Comparison of ENCODE assay signal across 1 cellular context in the genomic region with DNA sequence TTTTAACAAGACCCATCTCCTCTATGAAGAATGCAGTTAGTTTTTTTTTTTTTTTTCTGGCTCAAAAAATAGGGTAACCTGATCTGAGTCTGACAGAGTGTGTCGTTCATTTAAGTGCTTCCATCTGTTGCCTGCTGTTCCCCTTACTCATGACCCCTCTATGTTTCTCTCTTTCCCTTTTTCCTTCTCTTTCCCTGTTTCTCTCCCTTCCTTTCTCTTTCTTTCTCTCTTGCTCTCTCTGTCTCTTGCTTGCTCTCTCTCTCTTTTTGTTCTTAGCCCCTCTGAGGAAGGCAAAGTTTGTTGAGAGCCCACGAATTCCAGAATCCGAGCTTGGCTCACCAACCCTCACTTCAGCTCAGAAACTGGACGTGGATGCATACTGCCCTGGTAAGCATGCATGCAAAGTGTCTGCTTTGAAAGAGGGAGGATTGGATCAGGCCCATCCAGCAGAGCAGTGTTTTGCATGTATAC.
TF ChIP-seq lines count a peak whose summit lies in the region.

No MANE protein-coding gene starts in this region.

TF ChIP-seq in WTC11, 78 proteins besides CTCF, POLR2A, EP300 and RAD21 (continued from another document):
- TF ChIP-seq MLX (CRISPR knock-in tag; IDR thresholded peaks at IDR 0.05): no peak
